Comparison of ENCODE assay signal across 24 cellular contexts in genomic region chr3:187185759-187186158, GRCh38. TPM values are rescaled to one million over a fixed set of nuclear protein-coding genes. Genes with fewer than 3 reads are reported as not detected.
DNase-seq lines count a peak whose midpoint lies in the region; ATAC-seq and TF ChIP-seq lines count a peak whose summit lies in the region.
"Had no signal": no experiment of that assay in that cellular context is flagged by ENCODE, and none has a peak within 500 bp of the region (broad histone marks: within the 10 kb centered on the region; RNA-seq: fewer than 3 reads in every experiment).

No MANE protein-coding gene starts in this region.

- no peak overlapping the region for H2AFZ ChIP-seq in Karpas-422 (ENCODE audit: low read length)
- H2AFZ ChIP-seq in trophoblast cell (ENCODE audit: insufficient read depth, low read length, poor library complexity) = no peak overlapping the region

- peaks cover 7% of the 10 kb centered on the region for H3K79me1 ChIP-seq in trophoblast cell (ENCODE audit: low read length)

- TF ChIP-seq EP300 in gastroesophageal sphincter (IDR thresholded peaks at IDR 0.05) = no peak

- peak; percentile 23 for DNase-seq in ELF-1 (ENCODE audit: low read depth, low spot score)
- DNase-seq in Karpas-422 = peak; percentile 89
- DNase-seq in trophoblast cell = no peak
- DNase-seq in activated T-cell treated with anti-CD3 and anti-CD28 coated beads, Interleukin-2, amount 50 U/mL, for 4 hours = no peak
- DNase-seq in stimulated activated CD4-positive, alpha-beta T cell treated with anti-CD3 and anti-CD28 coated beads, Interleukin-2, amount 100 ng/mL, for 24 hours = no peak
- DNase-seq in activated CD4-positive, alpha-beta T cell treated with anti-CD3 and anti-CD28 coated beads, Interleukin-2, amount 50 U/mL, for 48 hours = no peak
- DNase-seq: activated CD4-positive, alpha-beta T cell treated with anti-CD3 and anti-CD28 coated beads, Interleukin-2, amount 10 ng/mL, durations not matched to agents 7 days and 5 days; activated gamma-delta T cell treated with Interleukin-2 at 50 U/mL for 16 hours; amniotic stem cell; DMS153; foreskin fibroblast; mammary epithelial cell; MG63; natural killer cell; NCI-H345; NK-92 treated with Interleukin-12 subunit alpha and Interleukin-12 subunit beta, amount 100 ng/mL, for 24 hours; RPMI8226; stimulated activated CD4-positive, alpha-beta T cell treated with anti-CD3 and anti-CD28 coated beads, Interleukin-12 subunit alpha, Interleukin-12 subunit beta, amount 100 ng/mL, for 4 hours; thyroid gland had no signal

- TF ChIP-seq CTCF in gastroesophageal sphincter (IDR thresholded peaks at IDR 0.05) = no peak

- ATAC-seq in gastroesophageal sphincter = no peak
- no peak for ATAC-seq in GM19452 (IDR thresholded peaks at IDR 0.05; ENCODE audit: unreplicated experiment)
- ATAC-seq in activated T-cell treated with anti-CD3 and anti-CD28 coated beads, Interleukin-2, amount 50 U/mL, for 4 hours = no peak
- ATAC-seq: HepG2, natural killer cell had no signal

- H3K4ac ChIP-seq in trophoblast cell (ENCODE audit: low read depth, low read length) = no peak overlapping the region

- H3K79me2 ChIP-seq in Karpas-422 (ENCODE audit: low read length) = no peaks in the 10 kb centered on the region
- H3K79me2 ChIP-seq in trophoblast cell (ENCODE audit: control insufficient read depth, insufficient read depth, low read length, poor library complexity) = peaks cover 2% of the 10 kb centered on the region

- H4K12ac ChIP-seq in trophoblast cell (ENCODE audit: low read depth, low read length) = no peak overlapping the region

- no peak overlapping the region for H4K8ac ChIP-seq in trophoblast cell (ENCODE audit: low read depth, low read length)

- H3K4me1 ChIP-seq in Karpas-422 (ENCODE audit: low read length) (peaks cover 90% of the 10 kb centered on the region), gastroesophageal sphincter (peaks cover 11 to 50% (median 29%) of the 10 kb centered on the region in 3 donors), trophoblast cell (ENCODE audit: control insufficient read depth in 1 of 2, insufficient read depth in 2 of 2, low read length in 2 of 2) (peaks cover 4 to 10% of the 10 kb centered on the region in 2 experiments)

- peaks cover 18% of the 10 kb centered on the region for H3K27me3 Mint-ChIP-seq in activated T-cell treated with anti-CD3 and anti-CD28 coated beads, Interleukin-2, amount 50 U/mL, for 4 hours (ENCODE audit: low read depth)

- H3K4me2 ChIP-seq in Karpas-422 (ENCODE audit: low read depth, low read length, poor library complexity, severe bottlenecking) = peak overlapping the region; percentile 57
- no peak overlapping the region for H3K4me2 ChIP-seq in trophoblast cell (ENCODE audit: low read length)

- H2AK5ac ChIP-seq in trophoblast cell (ENCODE audit: low read length) = no peak overlapping the region

- peak overlapping the region; percentile 78 for H3K27ac ChIP-seq in Karpas-422 (ENCODE audit: low read length)
- H3K27ac ChIP-seq in gastroesophageal sphincter = peak overlapping the region in 3 of 4 donors; percentile 83 to 87 (median 84)
- H3K27ac ChIP-seq in trophoblast cell (ENCODE audit: low read depth, low read length) = no peak overlapping the region

- no peak overlapping the region for H3K14ac ChIP-seq in trophoblast cell (ENCODE audit: low read length)

- no peaks in the 10 kb centered on the region for H3K4me1 Mint-ChIP-seq in activated T-cell treated with anti-CD3 and anti-CD28 coated beads, Interleukin-2, amount 50 U/mL, for 4 hours (ENCODE audit: low read depth)

- 91 to 100% methylated on average over 4 of the region's 4 CpGs for WGBS in gastroesophageal sphincter (ENCODE audit: low coverage in 1 of 2), 2 donors
- no CpG with 5 or more reads among the region's 4 CpGs for WGBS in trophoblast cell (ENCODE audit: extremely low coverage, insufficient coverage, insufficient read length)

- H3K36me3 ChIP-seq in Karpas-422 (ENCODE audit: insufficient read depth, low read length) (no peaks in the 10 kb centered on the region), gastroesophageal sphincter (no peaks in the 10 kb centered on the region), trophoblast cell (ENCODE audit: control insufficient read depth in 1 of 2, insufficient read depth in 2 of 2, low read length in 2 of 2) (no peaks in the 10 kb centered on the region)
- H3K36me3 ChIP-seq: MG63, thyroid gland had no signal

- no peaks in the 10 kb centered on the region for H4K20me1 ChIP-seq in Karpas-422 (ENCODE audit: insufficient read depth, low read depth, low read length)

- H2BK120ac ChIP-seq in trophoblast cell (ENCODE audit: insufficient read depth, low read length, poor library complexity) = no peak overlapping the region

- H3K4me3 ChIP-seq in Karpas-422 (ENCODE audit: low read length) (peak overlapping the region; percentile 10), gastroesophageal sphincter (no peak overlapping the region), trophoblast cell (ENCODE audit: low read depth, low read length) (no peak overlapping the region)
- H3K4me3 ChIP-seq: MG63, thyroid gland had no signal

- no peaks in the 10 kb centered on the region for H3K36me3 Mint-ChIP-seq in activated T-cell treated with anti-CD3 and anti-CD28 coated beads, Interleukin-2, amount 50 U/mL, for 4 hours (ENCODE audit: insufficient read depth)
- H3K36me3 Mint-ChIP-seq: natural killer cell had no signal

- H3K23ac ChIP-seq in trophoblast cell (ENCODE audit: low read length) = no peak overlapping the region

- no peak overlapping the region for H3K18ac ChIP-seq in trophoblast cell (ENCODE audit: low read length)

- no peak for TF ChIP-seq POLR2A in gastroesophageal sphincter (IDR thresholded peaks at IDR 0.05)

- peak overlapping the region; percentile 29 for H4K91ac ChIP-seq in trophoblast cell (ENCODE audit: low read depth, low read length)

- H3K9me2 ChIP-seq in Karpas-422 (replicated peaks; ENCODE audit: insufficient read depth, low read length) = no peaks in the 10 kb centered on the region

- H3K9me3 ChIP-seq in Karpas-422 (ENCODE audit: low read length) (no peaks in the 10 kb centered on the region), gastroesophageal sphincter (no peaks in the 10 kb centered on the region), trophoblast cell (ENCODE audit: insufficient read depth, low read depth, low read length) (no peaks in the 10 kb centered on the region)
- H3K9me3 ChIP-seq: MG63, thyroid gland had no signal

- H3K4me3 Mint-ChIP-seq in activated T-cell treated with anti-CD3 and anti-CD28 coated beads, Interleukin-2, amount 50 U/mL, for 4 hours = no peak overlapping the region
- H3K4me3 Mint-ChIP-seq: activated CD4-positive, alpha-beta T cell treated with anti-CD3 and anti-CD28 coated beads, Interleukin-2, amount 10 ng/mL, durations not matched to agents 7 days and 5 days; natural killer cell had no signal

- H2BK5ac ChIP-seq in trophoblast cell (ENCODE audit: low read depth, low read length, poor library complexity) = no peak overlapping the region

- no peak overlapping the region for H2BK12ac ChIP-seq in trophoblast cell (ENCODE audit: low read length)

- no peaks in the 10 kb centered on the region for H3K9me3 Mint-ChIP-seq in activated T-cell treated with anti-CD3 and anti-CD28 coated beads, Interleukin-2, amount 50 U/mL, for 4 hours
- H3K9me3 Mint-ChIP-seq: natural killer cell had no signal

- no peaks in the 10 kb centered on the region for H3K27me3 ChIP-seq in Karpas-422 (ENCODE audit: low read length)
- no peaks in the 10 kb centered on the region for H3K27me3 ChIP-seq in gastroesophageal sphincter
- H3K27me3 ChIP-seq in trophoblast cell (ENCODE audit: insufficient read depth, low read length) = no peaks in the 10 kb centered on the region
- H3K27me3 ChIP-seq: MG63, thyroid gland had no signal

- peak overlapping the region; percentile 15 for H3K9ac ChIP-seq in Karpas-422 (ENCODE audit: low read length)
- no peak overlapping the region for H3K9ac ChIP-seq in trophoblast cell (ENCODE audit: low read length)

RNA-seq across cellular contexts. Expression of gene RTP1, which starts 11.5 kb away (rescaled TPM):
- total RNA-seq in Karpas-422 (2014; rRNA removed; shearing (Covaris generic); ENCODE audit: low replicate concordance) = 1.2 TPM in 1 of 2 replicates, not detected in the other
- total RNA-seq in gastroesophageal sphincter = not detected
- not detected in 2 replicates for polyA plus RNA-seq in trophoblast cell (2013)
- total RNA-seq in activated T-cell treated with anti-CD3 and anti-CD28 coated beads, Interleukin-2, amount 50 U/mL, for 4 hours = not detected
- total RNA-seq: activated CD4-positive, alpha-beta T cell treated with anti-CD3 and anti-CD28 coated beads, Interleukin-2, amount 10 ng/mL, durations not matched to agents 7 days and 5 days; endothelial cell of umbilical vein; HepG2; mammary epithelial cell; natural killer cell; posterior vena cava; thyroid gland had no signal
- polyA plus RNA-seq: endothelial cell of umbilical vein, HepG2, mammary epithelial cell had no signal

RNA-seq across cellular contexts. Expression of gene RPL39L, which starts 46.5 kb away (rescaled TPM):
- total RNA-seq in Karpas-422 (2014; rRNA removed; shearing (Covaris generic); ENCODE audit: low replicate concordance) = 142 and 236 TPM in 2 replicates
- total RNA-seq in gastroesophageal sphincter = 1 to 10 TPM; 5.4 to 8.9 (median 7.4) TPM
- 30.4 and 31.7 TPM in 2 replicates for polyA plus RNA-seq in trophoblast cell (2013)
- total RNA-seq in activated T-cell treated with anti-CD3 and anti-CD28 coated beads, Interleukin-2, amount 50 U/mL, for 4 hours = 1 to 10 TPM; 4.1 to 5.6 (median 4.7) TPM
- total RNA-seq: HepG2 had no signal
- polyA plus RNA-seq: HepG2 had no signal

Comparison
In these comparisons a context has a peak if more than half of its experiments do, and no peak if none do; other contexts are left out.
1. DNase-seq: peak in ELF-1 (single experiment) and Karpas-422 (single experiment); none in trophoblast cell (0 of 2), activated T-cell treated with anti-CD3 and anti-CD28 coated beads, Interleukin-2, amount 50 U/mL, for 4 hours (single experiment), stimulated activated CD4-positive, alpha-beta T cell treated with anti-CD3 and anti-CD28 coated beads, Interleukin-2, amount 100 ng/mL, for 24 hours (0 of 2) and activated CD4-positive, alpha-beta T cell treated with anti-CD3 and anti-CD28 coated beads, Interleukin-2, amount 50 U/mL, for 48 hours (0 of 2).
2. RNA of gene RPL39L, which starts 46.5 kb away (total RNA-seq): 142 to 236 TPM in Karpas-422; 5.4 to 8.9 TPM in gastroesophageal sphincter and 4.1 to 5.6 TPM in activated T-cell treated with anti-CD3 and anti-CD28 coated beads, Interleukin-2, amount 50 U/mL, for 4 hours; every median in the first group is over 10 times any median in the second.